Comparison of ENCODE assay signal across 23 cellular contexts in the genomic region with DNA sequence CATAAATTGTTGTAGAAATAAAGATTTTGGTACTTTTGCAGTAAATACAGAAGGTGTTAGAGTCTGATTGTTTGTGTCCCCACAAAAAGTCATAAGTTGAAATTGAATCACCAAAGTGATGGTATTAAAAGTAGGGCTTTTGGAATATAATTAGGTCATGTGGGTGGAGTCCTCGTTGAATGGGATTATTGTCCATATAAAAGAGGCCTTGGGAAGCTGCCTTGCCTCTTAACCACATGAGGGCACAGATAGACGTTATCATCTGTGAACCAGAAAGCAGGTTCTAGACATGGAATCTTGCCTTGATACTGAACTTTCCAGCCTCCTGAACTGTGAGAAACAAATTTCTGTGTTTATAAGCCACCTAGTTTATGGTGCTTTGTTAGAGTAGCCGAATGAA.
"Had no signal": no experiment of that assay in that cellular context is flagged by ENCODE, and none has a peak within 500 bp of the region (broad histone marks: within the 10 kb centered on the region; RNA-seq: fewer than 3 reads in every experiment).

No MANE protein-coding gene starts in this region.

- H3K4me1 ChIP-seq: ascending aorta, body of pancreas, Peyer's patch, SJCRH30 had no signal

- H3K9me3 ChIP-seq: ascending aorta, body of pancreas, Peyer's patch, SJCRH30 had no signal

- H3K27me3 ChIP-seq: ascending aorta, body of pancreas, Peyer's patch, SJCRH30 had no signal

- H3K27ac ChIP-seq: ascending aorta, body of pancreas, KMS-11, Peyer's patch, RWPE1, SJCRH30 had no signal

- H3K4me3 ChIP-seq: ascending aorta, body of pancreas, Peyer's patch, SJCRH30 had no signal

- DNase-seq: activated CD4-positive, alpha-beta T cell treated with anti-CD3 and anti-CD28 coated beads for 4 hours; activated CD8-positive, alpha-beta memory T cell treated with anti-CD3 and anti-CD28 coated beads, Interleukin-2, amount 50 U/mL, for 4 hours; activated CD8-positive, alpha-beta T cell treated with anti-CD3 and anti-CD28 coated beads for 36 hours; activated naive CD8-positive, alpha-beta T cell treated with anti-CD3 and anti-CD28 coated beads, Interleukin-2, amount 50 U/mL, for 24 hours; amniotic stem cell; body of pancreas; central memory CD4-positive, alpha-beta T cell; MV-4-11; NCI-H1092 treated with DMSO at 0.1 percent for 48 hours; NCI-H1417 treated with DMSO at 0.1 percent for 48 hours; NCI-H1694; NCI-H2029; NCI-H2107; NCI-H510A treated with DMSO at 0.1 percent for 48 hours; NCI-H774; NK-92 treated with Interleukin-12 subunit alpha and Interleukin-12 subunit beta, amount 100 ng/mL, for 24 hours; Peyer's patch; Right ventricle myocardium superior; SJCRH30; SW 1271 had no signal

- H3K36me3 ChIP-seq: ascending aorta, Peyer's patch, SJCRH30 had no signal
